In the genomic region with DNA sequence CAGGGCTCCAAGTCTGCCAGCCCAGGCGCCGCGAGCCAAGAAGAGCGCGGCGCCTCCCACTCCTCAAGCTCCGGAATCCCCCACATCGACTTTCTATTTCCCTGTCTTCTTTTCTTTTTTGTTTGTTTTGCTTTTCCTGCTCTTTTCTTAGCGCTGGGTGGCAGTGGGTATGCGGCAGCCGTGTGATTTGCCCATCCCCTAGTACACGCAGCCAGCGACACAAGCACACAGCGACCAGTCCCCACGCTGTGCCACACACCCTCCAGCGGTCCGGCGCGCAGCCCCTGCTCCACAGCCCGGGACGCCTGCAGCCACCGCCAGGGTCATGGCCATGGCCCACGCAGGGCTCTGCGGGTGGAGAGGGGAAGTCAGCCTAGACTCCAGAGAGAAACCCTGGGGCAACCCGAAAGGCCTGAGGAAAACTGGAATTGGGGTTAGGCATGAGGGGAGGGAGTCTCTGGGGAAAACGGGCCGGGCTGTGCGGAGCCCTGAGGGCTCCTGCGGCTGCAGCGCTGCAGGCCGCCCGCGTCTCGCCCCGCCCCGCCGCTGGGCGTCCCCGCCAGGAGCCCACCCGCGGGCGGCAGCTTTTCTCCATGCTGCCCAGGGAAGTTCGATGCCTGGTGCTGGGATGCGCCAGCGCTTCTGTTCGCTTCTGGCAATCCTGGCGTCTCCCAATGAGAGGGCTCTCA, we compare ENCODE assay signal across 1 cellular context.
TF ChIP-seq lines count a peak whose summit lies in the region.

No MANE protein-coding gene starts in this region.

TF ChIP-seq in SK-N-SH, 30 proteins besides CTCF, POLR2A, EP300 and RAD21 (continued from another document):
- TF ChIP-seq, protein P1, sequence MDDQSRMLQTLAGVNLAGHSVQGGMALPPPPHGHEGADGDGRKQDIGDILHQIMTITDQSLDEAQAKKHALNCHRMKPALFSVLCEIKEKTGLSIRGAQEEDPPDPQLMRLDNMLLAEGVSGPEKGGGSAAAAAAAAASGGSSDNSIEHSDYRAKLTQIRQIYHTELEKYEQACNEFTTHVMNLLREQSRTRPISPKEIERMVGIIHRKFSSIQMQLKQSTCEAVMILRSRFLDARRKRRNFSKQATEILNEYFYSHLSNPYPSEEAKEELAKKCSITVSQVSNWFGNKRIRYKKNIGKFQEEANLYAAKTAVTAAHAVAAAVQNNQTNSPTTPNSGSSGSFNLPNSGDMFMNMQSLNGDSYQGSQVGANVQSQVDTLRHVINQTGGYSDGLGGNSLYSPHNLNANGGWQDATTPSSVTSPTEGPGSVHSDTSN (IDR thresholded peaks at IDR 0.05) = no peak
- TF ChIP-seq CHD2 (IDR thresholded peaks at IDR 0.05; ENCODE audit: low read length, partially characterized antibody) (no peak), YY1 (IDR thresholded peaks at IDR 0.05; ENCODE audit: low read depth) (no peak)
